32 cellular contexts compared by ENCODE assay signal in genomic region chr17:47159315-47159714, GRCh38. TPM values are rescaled to one million over a fixed set of nuclear protein-coding genes. Genes with fewer than 3 reads are reported as not detected.
"Had no signal": no experiment of that assay in that cellular context is flagged by ENCODE, and none has a peak within 500 bp of the region (broad histone marks: within the 10 kb centered on the region; RNA-seq: fewer than 3 reads in every experiment).

No MANE protein-coding gene starts in this region.

- H3K27ac ChIP-seq: ovary, parathyroid adenoma, psoas muscle, skin epidermis, spleen, suprapubic skin, testis, tibial artery, transverse colon, upper lobe of left lung, vagina had no signal

- H3K4me1 ChIP-seq: parathyroid adenoma, psoas muscle, suprapubic skin, testis, tibial artery, vagina had no signal

- H3K9ac ChIP-seq: parathyroid adenoma had no signal

- H3K4me1 Mint-ChIP-seq: nephron progenitor cell, neural crest cell had no signal

- H3K9me3 Mint-ChIP-seq: naive thymus-derived CD8-positive, alpha-beta T cell; natural killer cell treated with Interleukin-12 subunit alpha and Interleukin-12 subunit beta and Interleukin-15 and Interleukin-18, amount 100 ng/mL, for 72 hours; nephron progenitor cell; neural crest cell; stimulated activated memory B cell treated with anti-CD40 and anti-IgM and Interleukin-4, amounts not matched to agents 10 μg/mL and 1 μg/mL and 100 μg/mL, for 72 hours; stimulated activated naive CD8-positive, alpha-beta T cell treated with anti-CD3 and anti-CD28 coated beads, Interleukin-15, amount 100 ng/mL, for 72 hours had no signal

- DNase-seq: naive thymus-derived CD8-positive, alpha-beta T cell; nephron progenitor cell; occipital lobe; ovary; psoas muscle; right cardiac atrium; spleen; stimulated activated CD4-positive, alpha-beta T cell treated with anti-CD3 and anti-CD28 coated beads, Interleukin-12 subunit alpha, Interleukin-12 subunit beta, amount 100 ng/mL, for 4 hours; stimulated activated CD4-positive, alpha-beta T cell treated with anti-CD3 and anti-CD28 coated beads, Interleukin-1b, Interleukin-23, amount 100 ng/mL, for 48 hours; stimulated activated CD4-positive, alpha-beta T cell treated with anti-CD3 and anti-CD28 coated beads, Interleukin-4, amount 100 ng/mL, for 1 hour; stimulated activated CD4-positive, alpha-beta T cell treated with anti-CD3 and anti-CD28 coated beads, Interleukin-4, amount 100 ng/mL, for 4 hours; stimulated activated CD8-positive, alpha-beta memory T cell treated with anti-CD3 and anti-CD28 coated beads, Interleukin-4, amount 100 ng/mL, for 48 hours; stimulated activated naive CD4-positive, alpha-beta T cell; stimulated activated naive CD8-positive, alpha-beta T cell treated with anti-CD3 and anti-CD28 coated beads, Interleukin-15, amount 100 ng/mL, for 72 hours; stimulated activated naive CD8-positive, alpha-beta T cell treated with anti-CD3 and anti-CD28 coated beads, Interleukin-15, Interleukin-2, amounts not matched to agents 100 U/mL and 50 U/mL, for 24 hours; substantia nigra; testis; tibial artery; transverse colon had no signal

- H3K9me3 ChIP-seq: ovary, psoas muscle, spleen, suprapubic skin, testis, tibial artery, transverse colon, upper lobe of left lung, vagina had no signal

- H3K27ac Mint-ChIP-seq: natural killer cell treated with Interleukin-12 subunit alpha and Interleukin-12 subunit beta and Interleukin-15 and Interleukin-18, amount 100 ng/mL, for 72 hours; nephron progenitor cell; progenitor cell of endocrine pancreas; stimulated activated memory B cell treated with anti-CD40 and anti-IgM and Interleukin-4, amounts not matched to agents 10 μg/mL and 1 μg/mL and 100 μg/mL, for 72 hours; stimulated activated naive CD8-positive, alpha-beta T cell treated with anti-CD3 and anti-CD28 coated beads, Interleukin-15, amount 100 ng/mL, for 72 hours had no signal

- H3K4me3 Mint-ChIP-seq: naive thymus-derived CD8-positive, alpha-beta T cell; natural killer cell treated with Interleukin-12 subunit alpha and Interleukin-12 subunit beta and Interleukin-15 and Interleukin-18, amount 100 ng/mL, for 72 hours; nephron progenitor cell; neural crest cell; stimulated activated memory B cell treated with anti-CD40 and anti-IgM and Interleukin-4, amounts not matched to agents 10 μg/mL and 1 μg/mL and 100 μg/mL, for 72 hours; stimulated activated naive CD8-positive, alpha-beta T cell treated with anti-CD3 and anti-CD28 coated beads, Interleukin-15, amount 100 ng/mL, for 72 hours had no signal

- H3K27me3 ChIP-seq: ovary, spleen, suprapubic skin, testis, tibial artery, transverse colon, upper lobe of left lung, vagina had no signal

- H3K4me2 ChIP-seq: smooth muscle cell had no signal

- ATAC-seq: naive thymus-derived CD8-positive, alpha-beta T cell; natural killer cell treated with Interleukin-12 subunit alpha and Interleukin-12 subunit beta and Interleukin-15 and Interleukin-18, amount 100 ng/mL, for 72 hours; psoas muscle; right cardiac atrium; sciatic nerve; stimulated activated memory B cell treated with anti-CD40 and anti-IgM and Interleukin-4, amounts not matched to agents 10 μg/mL and 1 μg/mL and 100 μg/mL, for 72 hours; stimulated activated naive CD8-positive, alpha-beta T cell treated with anti-CD3 and anti-CD28 coated beads, Interleukin-15, amount 100 ng/mL, for 72 hours; stimulated activated naive CD8-positive, alpha-beta T cell treated with anti-CD3 and anti-CD28 coated beads, Interleukin-15, Interleukin-2, amounts not matched to agents 100 U/mL and 50 U/mL, for 24 hours had no signal

- FAIRE-seq: urothelium cell line had no signal

- H3K4me3 ChIP-seq: ovary, psoas muscle, skin epidermis, smooth muscle cell, spleen, suprapubic skin, testis, tibial artery, transverse colon, upper lobe of left lung, vagina had no signal

- H3K27me3 Mint-ChIP-seq: naive thymus-derived CD8-positive, alpha-beta T cell; natural killer cell treated with Interleukin-12 subunit alpha and Interleukin-12 subunit beta and Interleukin-15 and Interleukin-18, amount 100 ng/mL, for 72 hours; progenitor cell of endocrine pancreas; stimulated activated memory B cell treated with anti-CD40 and anti-IgM and Interleukin-4, amounts not matched to agents 10 μg/mL and 1 μg/mL and 100 μg/mL, for 72 hours; stimulated activated naive CD8-positive, alpha-beta T cell treated with anti-CD3 and anti-CD28 coated beads, Interleukin-15, amount 100 ng/mL, for 72 hours had no signal

- H2AFZ ChIP-seq: parathyroid adenoma had no signal

- H3K36me3 ChIP-seq: ovary had no signal

RNA-seq across cellular contexts. Expression of gene MYL4, which starts 49.8 kb away (rescaled TPM):
- total RNA-seq: naive thymus-derived CD8-positive, alpha-beta T cell; neural crest cell; suprapubic skin; transverse colon; ureter; vagina had no signal
- polyA plus RNA-seq: naive thymus-derived CD8-positive, alpha-beta T cell had no signal
